ENCODE assay signal across 12 cellular contexts in genomic region chr11:117202386-117203068, GRCh38. TPM values are rescaled to one million over a fixed set of nuclear protein-coding genes. Genes with fewer than 3 reads are reported as not detected.
A peak's percentile ranks its signal among the peaks of the same experiment; 100 is the strongest.
DNase-seq lines count a peak whose midpoint lies in the region; ATAC-seq and TF ChIP-seq lines count a peak whose summit lies in the region.
"Had no signal": no experiment of that assay in that cellular context is flagged by ENCODE, and none has a peak within 500 bp of the region (broad histone marks: within the 10 kb centered on the region; RNA-seq: fewer than 3 reads in every experiment).

No MANE protein-coding gene starts in this region.

- peak overlapping the region; percentile 82 for H3K4me2 ChIP-seq in trophoblast cell (ENCODE audit: low read length)

- no peak overlapping the region for H3K14ac ChIP-seq in trophoblast cell (ENCODE audit: low read length)

- H3K4me3 ChIP-seq in AG04449 (ENCODE audit: low read depth, low read length) (peak overlapping the region; percentile 99), Peyer's patch (peak overlapping the region in 2 of 4 donors; percentile 18 to 44), gastroesophageal sphincter (peak overlapping the region; percentile 73 to 80), trophoblast cell (ENCODE audit: low read depth, low read length) (no peak overlapping the region)
- H3K4me3 ChIP-seq: BLaER1 treated with 17β-estradiol and CSF1 and Interleukin-3, amounts not matched to agents 10 nM and 100 nM had no signal

- H3K9me3 Mint-ChIP-seq in activated CD4-positive, alpha-beta memory T cell treated with anti-CD3 and anti-CD28 coated beads, Interleukin-2, amount 10 ng/mL, durations not matched to agents 7 days and 5 days = no peaks in the 10 kb centered on the region

- H2BK12ac ChIP-seq in trophoblast cell (ENCODE audit: low read length) = no peak overlapping the region

- peak overlapping the region; percentile 48 for H3K9ac ChIP-seq in trophoblast cell (ENCODE audit: low read length)

- H3K27me3 Mint-ChIP-seq in activated CD4-positive, alpha-beta memory T cell treated with anti-CD3 and anti-CD28 coated beads, Interleukin-2, amount 10 ng/mL, durations not matched to agents 7 days and 5 days = no peaks in the 10 kb centered on the region

- 0 to 47% methylated on average over 1 to 3 of the region's 7 CpGs for WGBS in gastroesophageal sphincter (ENCODE audit: low coverage in 1 of 2), 2 donors
- no CpG with 5 or more reads among the region's 7 CpGs for WGBS in trophoblast cell (ENCODE audit: extremely low coverage, insufficient coverage, insufficient read length)

- H3K27me3 ChIP-seq in Peyer's patch (no peaks in the 10 kb centered on the region), gastroesophageal sphincter (no peaks in the 10 kb centered on the region), trophoblast cell (ENCODE audit: insufficient read depth, low read length) (no peaks in the 10 kb centered on the region)
- H3K27me3 ChIP-seq: BLaER1 treated with 17β-estradiol and CSF1 and Interleukin-3, amounts not matched to agents 10 nM and 100 nM had no signal

- no peak for TF ChIP-seq EP300 in gastroesophageal sphincter (IDR thresholded peaks at IDR 0.05)

- ATAC-seq in gastroesophageal sphincter = no peak

- peaks cover 21% of the 10 kb centered on the region for H3K36me3 Mint-ChIP-seq in activated CD4-positive, alpha-beta memory T cell treated with anti-CD3 and anti-CD28 coated beads, Interleukin-2, amount 10 ng/mL, durations not matched to agents 7 days and 5 days (ENCODE audit: low read depth)

- DNase-seq in AG04449 (ENCODE audit: low read depth, low spot score) = no peak
- no peak for DNase-seq in Peyer's patch
- DNase-seq in trophoblast cell = no peak
- no peak for DNase-seq in NCI-H2196 (lab: John Stamatoyannopoulos, UW; ENCODE audit: unreplicated experiment)
- no peak for DNase-seq in KG1 (lab: John Stamatoyannopoulos, UW)
- no peak for DNase-seq in amniotic stem cell (lab: John Stamatoyannopoulos, UW)
- DNase-seq in activated CD4-positive, alpha-beta memory T cell treated with anti-CD3 and anti-CD28 coated beads, Interleukin-2, amount 10 ng/mL, durations not matched to agents 7 days and 5 days = no peak
- DNase-seq: activated effector memory CD4-positive, alpha-beta T cell treated with Interleukin-2 at 50 U/mL for 16 hours; islet precursor cell; NCI-H1694 had no signal

- H3K79me2 ChIP-seq in trophoblast cell (ENCODE audit: control insufficient read depth, insufficient read depth, low read length, poor library complexity) = peaks cover 40% of the 10 kb centered on the region

- no peak overlapping the region for H3K18ac ChIP-seq in trophoblast cell (ENCODE audit: low read length)

- H3K4me3 Mint-ChIP-seq in activated CD4-positive, alpha-beta memory T cell treated with anti-CD3 and anti-CD28 coated beads, Interleukin-2, amount 10 ng/mL, durations not matched to agents 7 days and 5 days = no peak overlapping the region

- H3K36me3 ChIP-seq in Peyer's patch = peaks cover 0 to 34% (median 0%) of the 10 kb centered on the region in 3 donors
- peaks cover 0 to 42% of the 10 kb centered on the region in 2 donors for H3K36me3 ChIP-seq in gastroesophageal sphincter
- peaks cover 44 to 49% of the 10 kb centered on the region in 2 experiments for H3K36me3 ChIP-seq in trophoblast cell (ENCODE audit: control insufficient read depth in 1 of 2, insufficient read depth in 2 of 2, low read length in 2 of 2)

- CTCF ChIA-PET in AG04449 (lab: Yijun Ruan, JAX) = interaction anchor here (0.9 to 3.3 kb wide), 6 partner anchors 11 to 30 kb away, joined by 3 to 14 read pairs (median 4); partner anchors contain the start of gene RNF214
- CTCF ChIA-PET in activated CD4-positive, alpha-beta memory T cell treated with anti-CD3 and anti-CD28 coated beads, Interleukin-2, amount 10 ng/mL, durations not matched to agents 7 days and 5 days (lab: Charles Lee) = interaction anchor here (1.0 kb wide), 1 partner anchor 24 kb away, joined by 4 read pairs; no protein-coding TSS in a partner anchor

- POLR2A ChIA-PET in AG04449 (lab: Yijun Ruan, JAX) = interaction anchor here (0.7 to 11.2 kb wide), 6 partner anchors 8 to 80 kb away, joined by 3 to 76 read pairs (median 4); partner anchors contain the start of gene SIDT2
- POLR2A ChIA-PET in activated CD4-positive, alpha-beta memory T cell treated with anti-CD3 and anti-CD28 coated beads, Interleukin-2, amount 10 ng/mL, durations not matched to agents 7 days and 5 days (lab: Charles Lee) = interaction anchor here (0.9 to 2.5 kb wide), 6 partner anchors 9 to 24 kb away, joined by 3 to 9 read pairs (median 3); no protein-coding TSS in a partner anchor

- no peak for TF ChIP-seq CTCF in AG04449 (IDR thresholded peaks at IDR 0.05; ENCODE audit: insufficient read depth, low read length, missing control alignments)
- TF ChIP-seq CTCF in Peyer's patch (IDR thresholded peaks at IDR 0.05) = no peak
- peak in 1 of 4 experiments; percentile 21 for TF ChIP-seq CTCF in gastroesophageal sphincter (IDR thresholded peaks at IDR 0.05)

- H2AFZ ChIP-seq in trophoblast cell (ENCODE audit: insufficient read depth, low read length, poor library complexity) = no peak overlapping the region

- no peak overlapping the region for H4K91ac ChIP-seq in trophoblast cell (ENCODE audit: low read depth, low read length)

- H2AK5ac ChIP-seq in trophoblast cell (ENCODE audit: low read length) = no peak overlapping the region

- H4K8ac ChIP-seq in trophoblast cell (ENCODE audit: low read depth, low read length) = no peak overlapping the region

- H3K4me1 ChIP-seq in Peyer's patch (peaks cover 0 to 14% (median 0%) of the 10 kb centered on the region in 4 donors), gastroesophageal sphincter (peaks cover 0 to 75% (median 10%) of the 10 kb centered on the region in 3 donors), trophoblast cell (ENCODE audit: control insufficient read depth in 1 of 2, insufficient read depth in 2 of 2, low read length in 2 of 2) (peaks cover 48 to 59% of the 10 kb centered on the region in 2 experiments)

- H3K23ac ChIP-seq in trophoblast cell (ENCODE audit: low read length) = no peak overlapping the region

- H3K9me3 ChIP-seq in Peyer's patch (no peaks in the 10 kb centered on the region), gastroesophageal sphincter (no peaks in the 10 kb centered on the region), trophoblast cell (ENCODE audit: insufficient read depth, low read depth, low read length) (no peaks in the 10 kb centered on the region)
- H3K9me3 ChIP-seq: BLaER1 treated with 17β-estradiol and CSF1 and Interleukin-3, amounts not matched to agents 10 nM and 100 nM had no signal

- no peak overlapping the region for H2BK5ac ChIP-seq in trophoblast cell (ENCODE audit: low read depth, low read length, poor library complexity)

- peaks cover 26% of the 10 kb centered on the region for H3K79me1 ChIP-seq in trophoblast cell (ENCODE audit: low read length)

- TF ChIP-seq POLR2A in Peyer's patch (IDR thresholded peaks at IDR 0.05) = no peak
- no peak for TF ChIP-seq POLR2A in gastroesophageal sphincter (IDR thresholded peaks at IDR 0.05)

- H3K4ac ChIP-seq in trophoblast cell (ENCODE audit: low read depth, low read length) = peak overlapping the region; percentile 34

- H3K4me1 Mint-ChIP-seq in activated CD4-positive, alpha-beta memory T cell treated with anti-CD3 and anti-CD28 coated beads, Interleukin-2, amount 10 ng/mL, durations not matched to agents 7 days and 5 days = no peaks in the 10 kb centered on the region

- H2BK120ac ChIP-seq in trophoblast cell (ENCODE audit: insufficient read depth, low read length, poor library complexity) = no peak overlapping the region

- peak overlapping the region; percentile 62 to 89 (median 76) for H3K27ac ChIP-seq in Peyer's patch
- H3K27ac ChIP-seq in gastroesophageal sphincter = peak overlapping the region; percentile 97 to 99 (median 97)
- H3K27ac ChIP-seq in trophoblast cell (ENCODE audit: low read depth, low read length) = no peak overlapping the region

- H4K12ac ChIP-seq in trophoblast cell (ENCODE audit: low read depth, low read length) = no peak overlapping the region

- no peak overlapping the region for H3K27ac Mint-ChIP-seq in activated CD4-positive, alpha-beta memory T cell treated with anti-CD3 and anti-CD28 coated beads, Interleukin-2, amount 10 ng/mL, durations not matched to agents 7 days and 5 days

RNA-seq across cellular contexts. Expression of gene TAGLN, which starts 3.4 kb away (rescaled TPM):
- total RNA-seq in Peyer's patch (100 to 1,000 TPM; 110 to 361 (median 254) TPM), gastroesophageal sphincter (over 10,000 TPM; 10,394 to 14,194 (median 13,050) TPM)
- 876 and 888 TPM in 2 replicates for polyA plus RNA-seq in trophoblast cell (2013)
- 1 to 10 TPM; 5.2 to 5.8 TPM for total RNA-seq in activated CD4-positive, alpha-beta memory T cell treated with anti-CD3 and anti-CD28 coated beads, Interleukin-2, amount 10 ng/mL, durations not matched to agents 7 days and 5 days

RNA-seq across cellular contexts. Expression of gene SIDT2, which starts 24.0 kb away (rescaled TPM):
- total RNA-seq in Peyer's patch (100 to 1,000 TPM in 3 of 4 donors, 10 to 100 TPM in 1; 69.3 to 201 (median 162) TPM), gastroesophageal sphincter (10 to 100 TPM; 15.3 to 50.1 (median 33.6) TPM)
- polyA plus RNA-seq in trophoblast cell (2013) = 23.4 and 25.7 TPM in 2 replicates
- 10 to 100 TPM; 38.1 to 42.9 TPM for total RNA-seq in activated CD4-positive, alpha-beta memory T cell treated with anti-CD3 and anti-CD28 coated beads, Interleukin-2, amount 10 ng/mL, durations not matched to agents 7 days and 5 days

RNA-seq across cellular contexts. Expression of gene PCSK7, which starts 29.3 kb away (rescaled TPM):
- 100 to 1,000 TPM; 136 to 244 (median 171) TPM for total RNA-seq in Peyer's patch
- 10 to 100 TPM; 28.9 to 40.5 (median 35.3) TPM for total RNA-seq in gastroesophageal sphincter
- polyA plus RNA-seq in trophoblast cell (2013) = 23.8 TPM in 2 replicates
- 100 to 1,000 TPM; 181 to 182 TPM for total RNA-seq in activated CD4-positive, alpha-beta memory T cell treated with anti-CD3 and anti-CD28 coated beads, Interleukin-2, amount 10 ng/mL, durations not matched to agents 7 days and 5 days

RNA-seq across cellular contexts. Expression of gene RNF214, which starts 29.9 kb away (rescaled TPM):
- total RNA-seq in Peyer's patch = 10 to 100 TPM; 10.2 to 32.2 (median 13.4) TPM
- total RNA-seq in gastroesophageal sphincter = 10 to 100 TPM; 14.8 to 21.2 (median 17.4) TPM
- polyA plus RNA-seq in trophoblast cell (2013) = 16.0 and 17.7 TPM in 2 replicates
- total RNA-seq in activated CD4-positive, alpha-beta memory T cell treated with anti-CD3 and anti-CD28 coated beads, Interleukin-2, amount 10 ng/mL, durations not matched to agents 7 days and 5 days = 10 to 100 TPM; 23.1 to 23.6 TPM

RNA-seq across cellular contexts. Expression of gene PAFAH1B2, which starts 58.4 kb away (rescaled TPM):
- total RNA-seq in Peyer's patch = 10 to 100 TPM; 45.4 to 96.2 (median 66.9) TPM
- 10 to 100 TPM; 50.3 to 82.3 (median 63.2) TPM for total RNA-seq in gastroesophageal sphincter
- 59.1 and 59.3 TPM in 2 replicates for polyA plus RNA-seq in trophoblast cell (2013)
- total RNA-seq in activated CD4-positive, alpha-beta memory T cell treated with anti-CD3 and anti-CD28 coated beads, Interleukin-2, amount 10 ng/mL, durations not matched to agents 7 days and 5 days = 10 to 100 TPM; 60.1 to 62.8 TPM

Comparison
In these comparisons a context has a peak if more than half of its experiments do, and no peak if none do; other contexts are left out.
1. RNA of gene TAGLN, which starts 3.4 kb away (total RNA-seq): 10,394 to 14,194 TPM in gastroesophageal sphincter; 110 to 361 TPM in Peyer's patch and 5.2 to 5.8 TPM in activated CD4-positive, alpha-beta memory T cell treated with anti-CD3 and anti-CD28 coated beads, Interleukin-2, amount 10 ng/mL, durations not matched to agents 7 days and 5 days; every median in the first group is over 10 times any median in the second.